Comparison of ENCODE assay signal across 22 cellular contexts in the genomic region with DNA sequence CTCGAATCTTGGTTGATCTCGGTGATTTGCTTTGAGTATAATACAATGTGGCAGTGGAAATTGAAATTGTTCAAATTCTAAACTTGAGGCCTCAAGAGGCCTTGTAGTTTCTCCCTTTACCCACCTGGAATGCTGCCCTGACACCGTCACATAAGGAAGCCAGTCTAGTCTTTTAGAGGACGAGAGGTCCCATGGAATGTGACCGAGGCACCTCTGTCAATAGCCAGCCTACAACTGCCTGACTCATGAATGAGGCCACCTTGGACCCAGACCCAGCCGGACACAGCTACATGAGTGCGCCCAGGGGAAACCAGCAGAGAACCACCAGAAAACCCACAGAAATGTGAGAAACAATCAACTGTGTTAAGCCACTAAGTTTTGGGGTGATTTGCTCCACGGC.
"Had no signal": no experiment of that assay in that cellular context is flagged by ENCODE, and none has a peak within 500 bp of the region (broad histone marks: within the 10 kb centered on the region; RNA-seq: fewer than 3 reads in every experiment).

No MANE protein-coding gene starts in this region.

- H3K27me3 Mint-ChIP-seq: activated naive CD8-positive, alpha-beta T cell treated with anti-CD3 and anti-CD28 coated beads, Interleukin-2, amount 10 ng/mL, durations not matched to agents 7 days and 5 days; stimulated activated memory B cell treated with anti-CD40 and anti-IgM and Interleukin-4, amounts not matched to agents 10 μg/mL and 1 μg/mL and 100 μg/mL, for 72 hours had no signal

- H3K36me3 Mint-ChIP-seq: activated naive CD8-positive, alpha-beta T cell treated with anti-CD3 and anti-CD28 coated beads, Interleukin-2, amount 10 ng/mL, durations not matched to agents 7 days and 5 days; stimulated activated memory B cell treated with anti-CD40 and anti-IgM and Interleukin-4, amounts not matched to agents 10 μg/mL and 1 μg/mL and 100 μg/mL, for 72 hours had no signal

- H2AFZ ChIP-seq: parathyroid adenoma had no signal

- H3K27ac Mint-ChIP-seq: activated naive CD4-positive, alpha-beta T cell treated with anti-CD3 and anti-CD28 coated beads for 36 hours; activated naive CD8-positive, alpha-beta T cell treated with anti-CD3 and anti-CD28 coated beads, Interleukin-2, amount 10 ng/mL, durations not matched to agents 7 days and 5 days; endodermal cell; stimulated activated memory B cell treated with anti-CD40 and anti-IgM and Interleukin-4, amounts not matched to agents 10 μg/mL and 1 μg/mL and 100 μg/mL, for 72 hours had no signal

- H3K4me1 ChIP-seq: parathyroid adenoma had no signal

- H3K4me3 Mint-ChIP-seq: activated naive CD4-positive, alpha-beta T cell treated with anti-CD3 and anti-CD28 coated beads for 36 hours; activated naive CD8-positive, alpha-beta T cell treated with anti-CD3 and anti-CD28 coated beads, Interleukin-2, amount 10 ng/mL, durations not matched to agents 7 days and 5 days; endodermal cell; stimulated activated memory B cell treated with anti-CD40 and anti-IgM and Interleukin-4, amounts not matched to agents 10 μg/mL and 1 μg/mL and 100 μg/mL, for 72 hours had no signal

- H3K4me2 ChIP-seq: smooth muscle cell had no signal

- H3K4me3 ChIP-seq: heart right ventricle, smooth muscle cell, stomach, suprapubic skin, transverse colon had no signal

- H3K27ac ChIP-seq: parathyroid adenoma, suprapubic skin had no signal

- H3K9me3 Mint-ChIP-seq: activated naive CD4-positive, alpha-beta T cell treated with anti-CD3 and anti-CD28 coated beads for 36 hours; activated naive CD8-positive, alpha-beta T cell treated with anti-CD3 and anti-CD28 coated beads, Interleukin-2, amount 10 ng/mL, durations not matched to agents 7 days and 5 days; endodermal cell; stimulated activated memory B cell treated with anti-CD40 and anti-IgM and Interleukin-4, amounts not matched to agents 10 μg/mL and 1 μg/mL and 100 μg/mL, for 72 hours had no signal

- H3K9ac ChIP-seq: parathyroid adenoma had no signal

- H3K27me3 ChIP-seq: heart right ventricle, stomach, suprapubic skin, transverse colon had no signal

- FAIRE-seq: keratinocyte had no signal

- ATAC-seq: sciatic nerve; stimulated activated memory B cell treated with anti-CD40 and anti-IgM and Interleukin-4, amounts not matched to agents 10 μg/mL and 1 μg/mL and 100 μg/mL, for 72 hours had no signal

- H3K9me3 ChIP-seq: heart right ventricle, stomach, suprapubic skin, transverse colon had no signal

- H3K36me3 ChIP-seq: transverse colon had no signal

- DNase-seq: activated CD4-positive, alpha-beta T cell treated with anti-CD3 and anti-CD28 coated beads for 4 hours; activated CD4-positive, alpha-beta T cell treated with anti-CD3 and anti-CD28 coated beads, Interleukin-2, amount 50 U/mL, for 48 hours; activated effector memory CD4-positive, alpha-beta T cell treated with Interleukin-2 at 50 U/mL for 16 hours; activated naive CD4-positive, alpha-beta T cell treated with anti-CD3 and anti-CD28 coated beads for 36 hours; activated naive CD8-positive, alpha-beta T cell treated with anti-CD3 and anti-CD28 coated beads, Interleukin-2, amount 10 ng/mL, durations not matched to agents 7 days and 5 days; activated T-cell treated with anti-CD3 and anti-CD28 coated beads, Interleukin-2, amount 50 U/mL, for 48 hours; amniotic stem cell; cortex of kidney; endodermal cell; heart right ventricle; mammary epithelial cell; nucleus accumbens; stimulated activated CD4-positive, alpha-beta T cell treated with anti-CD3 and anti-CD28 coated beads, Interleukin-15, amount 100 ng/mL, for 24 hours; stomach; T-helper 1 cell; transverse colon had no signal
